ENCODE assay signal across 12 cellular contexts in the genomic region with DNA sequence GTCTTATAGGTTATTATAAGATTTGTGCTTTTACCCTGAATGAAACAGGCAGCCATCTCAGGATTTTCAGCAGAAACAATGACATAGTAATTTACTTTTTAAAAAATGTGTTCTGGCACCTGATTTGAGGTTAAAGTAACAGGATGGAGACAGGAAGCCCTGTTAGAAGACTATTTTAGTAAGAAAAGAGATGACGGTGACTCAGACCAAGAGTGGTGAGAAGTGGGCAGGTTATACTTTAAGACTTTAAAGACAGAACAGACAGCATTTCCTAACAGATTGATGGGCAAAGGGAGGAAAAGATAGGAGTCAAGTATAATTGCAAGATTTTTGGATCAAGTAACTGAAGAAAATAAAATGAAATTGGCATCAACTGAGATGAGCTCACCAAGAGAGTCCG.
DNase-seq lines count a peak whose midpoint lies in the region; ATAC-seq and TF ChIP-seq lines count a peak whose summit lies in the region.
"Had no signal": no experiment of that assay in that cellular context is flagged by ENCODE, and none has a peak within 500 bp of the region (broad histone marks: within the 10 kb centered on the region; RNA-seq: fewer than 3 reads in every experiment).

No MANE protein-coding gene starts in this region.

- H3K36me3 Mint-ChIP-seq in activated CD8-positive, alpha-beta memory T cell treated with anti-CD3 and anti-CD28 coated beads, Interleukin-2, amount 10 ng/mL, durations not matched to agents 7 days and 5 days, result no peaks in the 10 kb centered on the region
- H3K36me3 Mint-ChIP-seq in stimulated activated naive B cell treated with anti-CD40 and anti-IgM and Interleukin-4, amounts not matched to agents 10 μg/mL and 1 μg/mL and 100 μg/mL, for 72 hours, result no peaks in the 10 kb centered on the region

- intact Hi-C loops in esophagus muscularis mucosa (cut with DNase I), result no loop called here

- no peaks in the 10 kb centered on the region for H3K36me3 ChIP-seq in esophagus muscularis mucosa

- ATAC-seq in activated CD8-positive, alpha-beta memory T cell treated with anti-CD3 and anti-CD28 coated beads, Interleukin-2, amount 10 ng/mL, durations not matched to agents 7 days and 5 days, result peak; percentile 65
- peak; percentile 97 for ATAC-seq in GM21576 (IDR thresholded peaks at IDR 0.05; ENCODE audit: unreplicated experiment)
- peak; percentile 91 for ATAC-seq in HG03135 (IDR thresholded peaks at IDR 0.05; ENCODE audit: unreplicated experiment)
- peak; percentile 47 to 57 for ATAC-seq in stimulated activated naive B cell treated with anti-CD40 and anti-IgM and Interleukin-4, amounts not matched to agents 10 μg/mL and 1 μg/mL and 100 μg/mL, for 72 hours (replicated peaks)

- no peaks in the 10 kb centered on the region for H3K9me3 ChIP-seq in esophagus muscularis mucosa
- H3K9me3 ChIP-seq: testis had no signal

- H3K9me3 Mint-ChIP-seq in activated CD8-positive, alpha-beta memory T cell treated with anti-CD3 and anti-CD28 coated beads, Interleukin-2, amount 10 ng/mL, durations not matched to agents 7 days and 5 days (ENCODE audit: low read depth), result no peaks in the 10 kb centered on the region
- no peaks in the 10 kb centered on the region for H3K9me3 Mint-ChIP-seq in stimulated activated naive B cell treated with anti-CD40 and anti-IgM and Interleukin-4, amounts not matched to agents 10 μg/mL and 1 μg/mL and 100 μg/mL, for 72 hours

- no peaks in the 10 kb centered on the region for H3K27me3 ChIP-seq in esophagus muscularis mucosa
- H3K27me3 ChIP-seq: testis had no signal

- H3K27me3 Mint-ChIP-seq in activated CD8-positive, alpha-beta memory T cell treated with anti-CD3 and anti-CD28 coated beads, Interleukin-2, amount 10 ng/mL, durations not matched to agents 7 days and 5 days, result peaks cover 2% of the 10 kb centered on the region
- peaks cover 3 to 7% of the 10 kb centered on the region in 2 donors for H3K27me3 Mint-ChIP-seq in stimulated activated naive B cell treated with anti-CD40 and anti-IgM and Interleukin-4, amounts not matched to agents 10 μg/mL and 1 μg/mL and 100 μg/mL, for 72 hours

- TF ChIP-seq POLR2A in esophagus muscularis mucosa (IDR thresholded peaks at IDR 0.05; ENCODE audit: low read depth), result no peak

- no peak overlapping the region for H3K4me3 ChIP-seq in esophagus muscularis mucosa
- H3K4me3 ChIP-seq: testis had no signal

- no peak for DNase-seq in activated CD8-positive, alpha-beta memory T cell treated with anti-CD3 and anti-CD28 coated beads, Interleukin-2, amount 10 ng/mL, durations not matched to agents 7 days and 5 days
- DNase-seq in activated CD8-positive, alpha-beta memory T cell treated with anti-CD3 and anti-CD28 coated beads, Interleukin-2, amount 50 U/mL, for 4 hours, result no peak
- DNase-seq in stimulated activated naive B cell treated with anti-CD40 and anti-IgM and Interleukin-4, amounts not matched to agents 10 μg/mL and 1 μg/mL and 100 μg/mL, for 72 hours, result no peak
- DNase-seq in NK-92 treated with Interleukin-12 subunit alpha and Interleukin-12 subunit beta, amount 100 ng/mL, for 24 hours (lab: John Stamatoyannopoulos, UW), result no peak
- DNase-seq in esophagus muscularis mucosa (ENCODE audit: extremely low spot score), result no peak
- no peak for DNase-seq in NCI-H2196 treated with DMSO at 0.1 percent for 48 hours (lab: John Stamatoyannopoulos, UW; ENCODE audit: unreplicated experiment)
- DNase-seq: amniotic stem cell, foreskin fibroblast, testis had no signal

- TF ChIP-seq EP300 in esophagus muscularis mucosa (IDR thresholded peaks at IDR 0.05), result no peak

- peaks cover 11% of the 10 kb centered on the region for H3K4me1 Mint-ChIP-seq in activated CD8-positive, alpha-beta memory T cell treated with anti-CD3 and anti-CD28 coated beads, Interleukin-2, amount 10 ng/mL, durations not matched to agents 7 days and 5 days
- peaks cover 8 to 11% of the 10 kb centered on the region in 2 donors for H3K4me1 Mint-ChIP-seq in stimulated activated naive B cell treated with anti-CD40 and anti-IgM and Interleukin-4, amounts not matched to agents 10 μg/mL and 1 μg/mL and 100 μg/mL, for 72 hours

- 61% methylated on average over 2 of the region's 2 CpGs for WGBS in esophagus muscularis mucosa

- no peak overlapping the region for H3K27ac Mint-ChIP-seq in activated CD8-positive, alpha-beta memory T cell treated with anti-CD3 and anti-CD28 coated beads, Interleukin-2, amount 10 ng/mL, durations not matched to agents 7 days and 5 days
- no peak overlapping the region for H3K27ac Mint-ChIP-seq in stimulated activated naive B cell treated with anti-CD40 and anti-IgM and Interleukin-4, amounts not matched to agents 10 μg/mL and 1 μg/mL and 100 μg/mL, for 72 hours

- CTCF ChIA-PET in activated CD8-positive, alpha-beta memory T cell treated with anti-CD3 and anti-CD28 coated beads, Interleukin-2, amount 10 ng/mL, durations not matched to agents 7 days and 5 days (lab: Charles Lee), result no interaction called here

- TF ChIP-seq CTCF in esophagus muscularis mucosa (IDR thresholded peaks at IDR 0.05), result no peak

- H3K27ac ChIP-seq in esophagus muscularis mucosa (replicated peaks in 1 of 4), result no peak overlapping the region
- H3K27ac ChIP-seq: RWPE1, testis had no signal

- H3K4me3 Mint-ChIP-seq in activated CD8-positive, alpha-beta memory T cell treated with anti-CD3 and anti-CD28 coated beads, Interleukin-2, amount 10 ng/mL, durations not matched to agents 7 days and 5 days, result no peak overlapping the region
- no peak overlapping the region for H3K4me3 Mint-ChIP-seq in stimulated activated naive B cell treated with anti-CD40 and anti-IgM and Interleukin-4, amounts not matched to agents 10 μg/mL and 1 μg/mL and 100 μg/mL, for 72 hours

- H3K4me1 ChIP-seq in esophagus muscularis mucosa, result no peaks in the 10 kb centered on the region
- H3K4me1 ChIP-seq: testis had no signal
